1 cellular context compared by ENCODE assay signal in the genomic region with DNA sequence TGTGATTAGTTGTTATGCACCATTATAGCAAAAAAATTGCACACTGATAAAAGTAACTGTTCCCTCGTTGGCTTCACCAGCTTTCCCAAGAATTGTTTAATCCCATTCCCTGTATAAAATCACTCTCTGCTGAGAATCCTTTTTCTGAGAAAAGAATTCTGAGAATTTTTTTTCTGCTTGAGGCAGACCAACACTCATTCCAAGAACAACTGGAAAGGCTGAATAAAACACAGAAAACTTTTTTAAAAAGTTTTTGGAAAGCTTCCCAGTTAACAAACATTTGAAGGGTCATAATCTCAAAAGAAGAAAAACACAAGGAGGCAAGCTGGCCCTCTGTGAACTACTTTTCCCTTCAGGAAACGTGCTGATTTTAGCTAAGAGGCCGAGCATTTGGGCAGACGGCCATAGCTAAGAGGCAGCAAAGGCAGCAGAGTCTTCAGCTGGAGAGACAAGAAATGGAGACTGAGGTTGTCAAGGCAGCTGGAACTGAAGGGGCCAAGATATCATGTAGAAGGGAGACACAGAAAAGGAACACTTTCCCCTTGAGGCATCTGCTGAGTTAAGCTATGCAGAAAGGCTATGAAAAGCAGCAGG. TPM values are rescaled to one million over a fixed set of nuclear protein-coding genes. Genes with fewer than 3 reads are reported as not detected.
"Had no signal": no experiment of that assay in that cellular context is flagged by ENCODE, and none has a peak within 500 bp of the region (broad histone marks: within the 10 kb centered on the region; RNA-seq: fewer than 3 reads in every experiment).

No MANE protein-coding gene starts in this region.

RNA-seq across cellular contexts. Expression of gene SYT15B, which starts 16.5 kb away (rescaled TPM):
- total RNA-seq: activated CD4-positive, alpha-beta T cell treated with anti-CD3 and anti-CD28 coated beads, Interleukin-2, amount 10 ng/mL, durations not matched to agents 24 days and 14 days had no signal
